In genomic region chr20:32595143-32595542, GRCh38 we compare ENCODE assay signal across 10 cellular contexts.
"Had no signal": no experiment of that assay in that cellular context is flagged by ENCODE, and none has a peak within 500 bp of the region (broad histone marks: within the 10 kb centered on the region; RNA-seq: fewer than 3 reads in every experiment).

No MANE protein-coding gene starts in this region.

- H3K9me3 Mint-ChIP-seq: IgD-negative memory B cell had no signal

- H3K4me2 ChIP-seq: KMS-11 had no signal

- FAIRE-seq: HepG2, HTR-8/SVneo had no signal

- H3K27ac Mint-ChIP-seq: IgD-negative memory B cell had no signal

- H3K36me3 Mint-ChIP-seq: IgD-negative memory B cell had no signal

- DNase-seq: IMR-90, Karpas-422, KBM-7, KG1 had no signal

- H3K9ac ChIP-seq: KMS-11 had no signal

- H3K4me3 ChIP-seq: K562 had no signal

- ATAC-seq: HepG2, K562 had no signal

- H3K27ac ChIP-seq: HL-60, KMS-11 had no signal

- H3K27me3 Mint-ChIP-seq: IgD-negative memory B cell had no signal
